Comparison of ENCODE assay signal across 10 cellular contexts in the genomic region with DNA sequence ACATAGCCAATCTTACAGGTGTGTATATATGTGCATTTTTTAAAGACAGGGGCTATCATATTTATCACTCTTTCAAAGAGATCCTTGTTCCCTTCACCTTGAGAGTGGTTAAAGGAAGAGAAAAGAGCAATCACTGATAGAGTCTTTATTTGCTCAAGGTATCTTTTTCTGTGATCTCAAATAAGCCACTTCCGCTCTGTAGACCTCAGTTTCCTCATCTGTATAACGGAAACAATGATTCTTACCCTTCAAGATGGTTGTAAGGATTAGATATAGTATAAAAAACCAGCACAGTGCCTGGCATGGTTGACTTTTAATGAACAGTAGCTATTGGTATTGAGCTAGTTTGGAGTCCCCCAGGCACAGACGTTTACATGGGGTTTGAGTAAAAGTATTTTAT. TPM values are rescaled to one million over a fixed set of nuclear protein-coding genes. Genes with fewer than 3 reads are reported as not detected.
"Had no signal": no experiment of that assay in that cellular context is flagged by ENCODE, and none has a peak within 500 bp of the region (broad histone marks: within the 10 kb centered on the region; RNA-seq: fewer than 3 reads in every experiment).

No MANE protein-coding gene starts in this region.

- H3K4me3 ChIP-seq: K562 had no signal

- H3K27ac ChIP-seq: HL-60, KMS-11 had no signal

- ATAC-seq: HepG2, K562 had no signal

- DNase-seq: IMR-90, KBM-7, KG1 had no signal

RNA-seq across cellular contexts. Expression of gene LRFN2, which starts 10.1 kb away (rescaled TPM):
- total RNA-seq: HepG2, HT-29, HT1080, IMR-90, K562 had no signal
- polyA plus RNA-seq: HepG2, IgD-negative memory B cell, IMR-90, K562 had no signal
